ENCODE assay signal across 8 cellular contexts in genomic region chr5:138464388-138465287, GRCh38. TPM values are rescaled to one million over a fixed set of nuclear protein-coding genes. Genes with fewer than 3 reads are reported as not detected.
DNase-seq lines count a peak whose midpoint lies in the region; ATAC-seq and TF ChIP-seq lines count a peak whose summit lies in the region.

No MANE protein-coding gene starts in this region.

- TF ChIP-seq CTCF in progenitor cell of endocrine pancreas (IDR thresholded peaks at IDR 0.05; ENCODE audit: unreplicated experiment) = peak; percentile 29

- ATAC-seq in GM18499 (IDR thresholded peaks at IDR 0.05; ENCODE audit: insufficient read depth, unreplicated experiment) = peak; percentile 69
- peak; percentile 74 for ATAC-seq in HG02938 (IDR thresholded peaks at IDR 0.05; ENCODE audit: unreplicated experiment)
- ATAC-seq in left cardiac atrium = peak; percentile 85 to 89

- DNase-seq in NCI-H1694 (lab: John Stamatoyannopoulos, UW) (peak; percentile 94), amygdala (lab: John Stamatoyannopoulos, UW) (peak; percentile 92 to 100 (median 98)), left cardiac atrium (peak; percentile 96), progenitor cell of endocrine pancreas (ENCODE audit: low spot score, unreplicated experiment) (peak; percentile 89), ureter (ENCODE audit: low spot score) (peak; percentile 98)

- peak overlapping the region; percentile 86 for H3K4me3 Mint-ChIP-seq in T-helper 1 cell treated with Interleukin-12 subunit alpha and Interleukin-12 subunit beta and Interleukin-4 antibody, amounts not matched to agents 30 μg/mL and 1 μg/mL, for 36 hours
- peak overlapping the region; percentile 81 for H3K4me3 Mint-ChIP-seq in progenitor cell of endocrine pancreas (ENCODE audit: low read depth)

- H3K4me1 Mint-ChIP-seq in T-helper 1 cell treated with Interleukin-12 subunit alpha and Interleukin-12 subunit beta and Interleukin-4 antibody, amounts not matched to agents 30 μg/mL and 1 μg/mL, for 36 hours (ENCODE audit: low read depth) = peaks cover 23% of the 10 kb centered on the region
- peaks cover 12% of the 10 kb centered on the region for H3K4me1 Mint-ChIP-seq in progenitor cell of endocrine pancreas (ENCODE audit: low read depth)

- peaks cover 21% of the 10 kb centered on the region for H3K27me3 Mint-ChIP-seq in T-helper 1 cell treated with Interleukin-12 subunit alpha and Interleukin-12 subunit beta and Interleukin-4 antibody, amounts not matched to agents 30 μg/mL and 1 μg/mL, for 36 hours (ENCODE audit: low read depth)
- H3K27me3 Mint-ChIP-seq in progenitor cell of endocrine pancreas = peaks cover 16% of the 10 kb centered on the region

- no peaks in the 10 kb centered on the region for H3K9me3 Mint-ChIP-seq in T-helper 1 cell treated with Interleukin-12 subunit alpha and Interleukin-12 subunit beta and Interleukin-4 antibody, amounts not matched to agents 30 μg/mL and 1 μg/mL, for 36 hours
- no peaks in the 10 kb centered on the region for H3K9me3 Mint-ChIP-seq in progenitor cell of endocrine pancreas (ENCODE audit: low read depth)

- peaks cover 19% of the 10 kb centered on the region for H3K36me3 Mint-ChIP-seq in T-helper 1 cell treated with Interleukin-12 subunit alpha and Interleukin-12 subunit beta and Interleukin-4 antibody, amounts not matched to agents 30 μg/mL and 1 μg/mL, for 36 hours (ENCODE audit: low read depth)
- peaks cover 13% of the 10 kb centered on the region for H3K36me3 Mint-ChIP-seq in progenitor cell of endocrine pancreas (ENCODE audit: insufficient read depth)

- peak overlapping the region; percentile 91 for H3K27ac Mint-ChIP-seq in T-helper 1 cell treated with Interleukin-12 subunit alpha and Interleukin-12 subunit beta and Interleukin-4 antibody, amounts not matched to agents 30 μg/mL and 1 μg/mL, for 36 hours
- peak overlapping the region; percentile 96 for H3K27ac Mint-ChIP-seq in progenitor cell of endocrine pancreas

- intact Hi-C loops in left cardiac atrium (cut with DNase I) = no loop called here

RNA-seq across cellular contexts. Expression of gene EGR1, which starts 0.6 kb away (rescaled TPM):
- total RNA-seq in left cardiac atrium (10 to 100 TPM; 29.1 to 71.9 TPM), progenitor cell of endocrine pancreas (49.5 and 56.2 TPM in 2 replicates), ureter (41.6 TPM)

RNA-seq across cellular contexts. Expression of gene REEP2, which starts 25.8 kb away (rescaled TPM):
- 10 to 100 TPM; 15.6 to 17.0 TPM for total RNA-seq in left cardiac atrium
- 20.0 and 22.1 TPM in 2 replicates for total RNA-seq in progenitor cell of endocrine pancreas
- total RNA-seq in ureter = 7.0 TPM

Comparison
In these comparisons a context has a peak if more than half of its experiments do, and no peak if none do; other contexts are left out.
1. Peak in every context shown above with its lines: DNase-seq and ATAC-seq.